1 cellular context compared by ENCODE assay signal in genomic region chr22:31243339-31244043, GRCh38.
TF ChIP-seq lines count a peak whose summit lies in the region.

No MANE protein-coding gene starts in this region.

TF ChIP-seq in GM23338, 12 proteins besides CTCF, POLR2A, EP300 and RAD21 (continued from another document):
- no peak for TF ChIP-seq ZNF462 (CRISPR knock-in tag; IDR thresholded peaks at IDR 0.05)
- TF ChIP-seq STAT1 (IDR thresholded peaks at IDR 0.05; ENCODE audit: unreplicated experiment): no peak
- no peak for TF ChIP-seq JUNB (IDR thresholded peaks at IDR 0.05; ENCODE audit: unreplicated experiment)
- no peak for TF ChIP-seq EZH2phosphoT487 (IDR thresholded peaks at IDR 0.05; ENCODE audit: unreplicated experiment)
- TF ChIP-seq CREB1 (CRISPR knock-in tag; IDR thresholded peaks at IDR 0.05; ENCODE audit: low read depth): no peak
- no peak for TF ChIP-seq NANOG (IDR thresholded peaks at IDR 0.05; ENCODE audit: borderline replicate concordance)
- TF ChIP-seq ZNF331 (CRISPR knock-in tag; IDR thresholded peaks at IDR 0.05; ENCODE audit: low read depth): no peak
